Comparison of ENCODE assay signal across 12 cellular contexts in genomic region chr11:73085189-73085875, GRCh38. TPM values are rescaled to one million over a fixed set of nuclear protein-coding genes. Genes with fewer than 3 reads are reported as not detected.
DNase-seq lines count a peak whose midpoint lies in the region; ATAC-seq and TF ChIP-seq lines count a peak whose summit lies in the region.
"Had no signal": no experiment of that assay in that cellular context is flagged by ENCODE, and none has a peak within 500 bp of the region (broad histone marks: within the 10 kb centered on the region; RNA-seq: fewer than 3 reads in every experiment).

No MANE protein-coding gene starts in this region.

- CTCF ChIA-PET in activated CD4-positive, alpha-beta T cell treated with anti-CD3 and anti-CD28 coated beads, Interleukin-2, amount 10 ng/mL, durations not matched to agents 7 days and 5 days (lab: Charles Lee): no interaction called here

- no peak overlapping the region for H3K4me3 ChIP-seq in heart right ventricle
- no peak overlapping the region for H3K4me3 ChIP-seq in right atrium auricular region
- H3K4me3 ChIP-seq in kidney epithelial cell (ENCODE audit: low read depth, low read length): no peak overlapping the region
- H3K4me3 ChIP-seq in esophagus squamous epithelium: no peak overlapping the region
- H3K4me3 ChIP-seq: PC-9 had no signal

- peaks cover 3% of the 10 kb centered on the region for H3K36me3 Mint-ChIP-seq in T-helper 17 cell (ENCODE audit: low read depth)
- H3K36me3 Mint-ChIP-seq in activated CD4-positive, alpha-beta T cell treated with anti-CD3 and anti-CD28 coated beads, Interleukin-2, amount 10 ng/mL, durations not matched to agents 7 days and 5 days (ENCODE audit: low read depth): peaks cover 28% of the 10 kb centered on the region

- no peaks in the 10 kb centered on the region for H3K9me3 ChIP-seq in heart right ventricle
- no peaks in the 10 kb centered on the region for H3K9me3 ChIP-seq in right atrium auricular region
- no peaks in the 10 kb centered on the region for H3K9me3 ChIP-seq in T-helper 17 cell (ENCODE audit: control insufficient read depth, low read length, poor library complexity, severe bottlenecking)
- no peaks in the 10 kb centered on the region for H3K9me3 ChIP-seq in esophagus squamous epithelium

- DNase-seq in heart right ventricle: peak in 1 of 2 donors; percentile 17
- no peak for DNase-seq in right atrium auricular region (ENCODE audit: low spot score)
- DNase-seq in T-helper 17 cell: no peak
- peak; percentile 9 for DNase-seq in kidney epithelial cell (ENCODE audit: low read depth)
- peak in 1 of 49 donors; percentile 9 for DNase-seq in substantia nigra (lab: John Stamatoyannopoulos, UW)
- DNase-seq in esophagus squamous epithelium (lab: John Stamatoyannopoulos, UW): no peak
- DNase-seq in KG1 (lab: John Stamatoyannopoulos, UW): no peak
- DNase-seq in activated CD4-positive, alpha-beta T cell treated with anti-CD3 and anti-CD28 coated beads, Interleukin-2, amount 10 ng/mL, durations not matched to agents 7 days and 5 days: no peak
- DNase-seq: glutamatergic neuron, NCI-H1694 treated with DMSO at 0.1 percent for 48 hours, PC-9 had no signal

- TF ChIP-seq POLR2A in esophagus squamous epithelium (IDR thresholded peaks at IDR 0.05): no peak

- H3K4me1 ChIP-seq in heart right ventricle: peaks cover 0 to 38% (median 11%) of the 10 kb centered on the region in 9 donors
- H3K4me1 ChIP-seq in right atrium auricular region: peaks cover 0 to 6% of the 10 kb centered on the region in 2 donors
- H3K4me1 ChIP-seq in esophagus squamous epithelium: peaks cover 0 to 6% (median 0%) of the 10 kb centered on the region in 3 donors

- H3K36me3 ChIP-seq in heart right ventricle (peaks cover 0 to 32% (median 8%) of the 10 kb centered on the region in 9 donors), right atrium auricular region (peaks cover 10% of the 10 kb centered on the region), kidney epithelial cell (ENCODE audit: control insufficient read depth, insufficient read depth, low read length) (no peaks in the 10 kb centered on the region), esophagus squamous epithelium (peaks cover 0 to 10% (median 0%) of the 10 kb centered on the region in 3 donors)

- TF ChIP-seq CTCF in heart right ventricle (IDR thresholded peaks at IDR 0.05): no peak
- no peak for TF ChIP-seq CTCF in right atrium auricular region (IDR thresholded peaks at IDR 0.05)
- no peak for TF ChIP-seq CTCF in kidney epithelial cell (IDR thresholded peaks at IDR 0.05; ENCODE audit: insufficient read depth, low read length, poor library complexity, severe bottlenecking)
- TF ChIP-seq CTCF in esophagus squamous epithelium (IDR thresholded peaks at IDR 0.05): no peak

- peak overlapping the region; percentile 7 for H3K4me3 Mint-ChIP-seq in T-helper 17 cell
- H3K4me3 Mint-ChIP-seq in activated CD4-positive, alpha-beta T cell treated with anti-CD3 and anti-CD28 coated beads, Interleukin-2, amount 10 ng/mL, durations not matched to agents 7 days and 5 days: no peak overlapping the region
- H3K4me3 Mint-ChIP-seq: central memory CD8-positive, alpha-beta T cell had no signal

- intact Hi-C loops in heart right ventricle (cut with DNase I): no loop called here
- intact Hi-C loops in esophagus squamous epithelium (cut with DNase I): no loop called here

- no peak overlapping the region for H3K27ac Mint-ChIP-seq in T-helper 17 cell
- H3K27ac Mint-ChIP-seq in activated CD4-positive, alpha-beta T cell treated with anti-CD3 and anti-CD28 coated beads, Interleukin-2, amount 10 ng/mL, durations not matched to agents 7 days and 5 days: no peak overlapping the region

- H3K27me3 Mint-ChIP-seq in T-helper 17 cell: no peaks in the 10 kb centered on the region
- H3K27me3 Mint-ChIP-seq in activated CD4-positive, alpha-beta T cell treated with anti-CD3 and anti-CD28 coated beads, Interleukin-2, amount 10 ng/mL, durations not matched to agents 7 days and 5 days: no peaks in the 10 kb centered on the region
- H3K27me3 Mint-ChIP-seq: central memory CD8-positive, alpha-beta T cell had no signal

- peak in 5 of 8 donors; percentile 50 to 88 (median 69) for ATAC-seq in heart right ventricle
- no peak for ATAC-seq in T-helper 17 cell

- POLR2A ChIA-PET in activated CD4-positive, alpha-beta T cell treated with anti-CD3 and anti-CD28 coated beads, Interleukin-2, amount 10 ng/mL, durations not matched to agents 7 days and 5 days (lab: Charles Lee): no interaction called here

- peak overlapping the region in 5 of 10 donors; percentile 12 to 76 (median 46) for H3K27ac ChIP-seq in heart right ventricle
- H3K27ac ChIP-seq in right atrium auricular region: peak overlapping the region in 1 of 2 donors; percentile 41
- H3K27ac ChIP-seq in substantia nigra (ENCODE audit: low read depth, low read length, poor library complexity, severe bottlenecking): peak overlapping the region; percentile 21
- no peak overlapping the region for H3K27ac ChIP-seq in esophagus squamous epithelium
- H3K27ac ChIP-seq: PC-9 had no signal

- 89% methylated on average over 4 of the region's 4 CpGs for WGBS in heart right ventricle, 2 donors
- WGBS in esophagus squamous epithelium, 2 donors: 66 to 87% methylated on average over 4 of the region's 4 CpGs

- H3K27me3 ChIP-seq in heart right ventricle: no peaks in the 10 kb centered on the region
- H3K27me3 ChIP-seq in right atrium auricular region: no peaks in the 10 kb centered on the region
- H3K27me3 ChIP-seq in kidney epithelial cell (ENCODE audit: control insufficient read depth, insufficient read depth, low read length): no peaks in the 10 kb centered on the region
- no peaks in the 10 kb centered on the region for H3K27me3 ChIP-seq in esophagus squamous epithelium

- H3K4me1 Mint-ChIP-seq in T-helper 17 cell: peaks cover 10% of the 10 kb centered on the region
- H3K4me1 Mint-ChIP-seq in activated CD4-positive, alpha-beta T cell treated with anti-CD3 and anti-CD28 coated beads, Interleukin-2, amount 10 ng/mL, durations not matched to agents 7 days and 5 days: peaks cover 9% of the 10 kb centered on the region

- no peaks in the 10 kb centered on the region for H3K9me3 Mint-ChIP-seq in activated CD4-positive, alpha-beta T cell treated with anti-CD3 and anti-CD28 coated beads, Interleukin-2, amount 10 ng/mL, durations not matched to agents 7 days and 5 days
- H3K9me3 Mint-ChIP-seq: central memory CD8-positive, alpha-beta T cell had no signal

RNA-seq across cellular contexts. Expression of gene FCHSD2, which starts 56.8 kb away (rescaled TPM):
- total RNA-seq in heart right ventricle (10 to 100 TPM; 28.1 to 48.4 (median 39.0) TPM), right atrium auricular region (10 to 100 TPM; 23.9 to 24.0 TPM), T-helper 17 cell (10 to 100 TPM; 41.1 to 45.0 TPM), kidney epithelial cell (13.2 and 13.6 TPM in 2 replicates), esophagus squamous epithelium (10 to 100 TPM in 1 of 4 donors, 1 to 10 TPM in 3; 4.1 to 12.8 (median 6.8) TPM)
- polyA plus RNA-seq in heart right ventricle: 10 to 100 TPM; 16.1 to 17.1 TPM
- total RNA-seq in activated CD4-positive, alpha-beta T cell treated with anti-CD3 and anti-CD28 coated beads, Interleukin-2, amount 10 ng/mL, durations not matched to agents 7 days and 5 days: 10 to 100 TPM; 52.8 to 57.2 TPM
